Comparison of ENCODE assay signal across 9 cellular contexts in the genomic region with DNA sequence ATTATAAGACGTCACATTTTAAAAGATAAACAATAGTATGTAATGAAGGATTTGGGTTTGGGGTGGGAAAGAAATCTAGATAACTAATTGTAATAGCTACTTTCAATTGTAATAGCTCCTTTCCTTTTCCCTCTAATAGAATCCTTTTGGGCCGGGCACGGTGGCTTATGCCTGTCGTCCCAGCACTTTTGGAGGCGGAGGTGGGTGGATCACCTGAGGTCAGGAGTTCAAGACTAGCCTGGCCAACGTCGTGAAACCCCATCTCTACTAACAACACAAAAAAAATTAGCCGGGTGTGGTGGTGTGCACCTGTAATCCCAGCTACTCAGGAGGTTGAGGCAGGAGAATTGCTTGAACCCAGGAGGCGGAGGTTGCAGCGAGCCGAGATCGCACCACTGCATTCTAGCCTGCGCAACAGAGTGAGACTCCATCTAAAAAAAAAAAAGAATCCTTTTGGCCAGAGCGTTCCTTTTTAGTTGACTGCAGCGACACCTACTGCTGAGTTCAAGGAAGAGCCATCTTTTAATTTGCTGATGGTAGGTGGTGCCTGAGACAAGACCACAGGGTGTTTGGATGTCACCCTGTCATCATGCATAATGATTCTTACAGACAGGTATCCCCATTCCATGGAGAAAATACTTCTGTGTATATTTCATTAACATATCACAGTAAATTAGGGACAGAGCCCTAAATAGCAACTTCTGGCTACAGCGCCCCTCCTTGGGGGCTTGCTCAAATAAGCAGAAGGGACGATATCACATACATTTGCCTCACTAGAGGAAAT.
DNase-seq lines count a peak whose midpoint lies in the region; ATAC-seq, FAIRE-seq and TF ChIP-seq lines count a peak whose summit lies in the region.
"Had no signal": no experiment of that assay in that cellular context is flagged by ENCODE, and none has a peak within 500 bp of the region (broad histone marks: within the 10 kb centered on the region; RNA-seq: fewer than 3 reads in every experiment).

No MANE protein-coding gene starts in this region.

- no peak overlapping the region for H3K27ac Mint-ChIP-seq in GM23338

- no peak overlapping the region for H3K27ac ChIP-seq in GM23338 (ENCODE audit: low read depth)

- H3K4me2 ChIP-seq in GM23338, result no peak overlapping the region

- H3K36me3 Mint-ChIP-seq in GM23338 (ENCODE audit: low read depth), result no peaks in the 10 kb centered on the region

- no peaks in the 10 kb centered on the region for H3K79me2 ChIP-seq in GM23338 (replicated peaks; ENCODE audit: insufficient read depth)

- H3K4me1 Mint-ChIP-seq in GM23338, result no peaks in the 10 kb centered on the region; the same call in 1 of the 3 replicates

- DNase-seq in ELR (ENCODE audit: low read depth) (peak; percentile 76), GM23338 (ENCODE audit: low spot score) (peak; percentile 83), LoVo (ENCODE audit: low spot score) (peak; percentile 71), RCC 7860 (ENCODE audit: low spot score) (peak; percentile 48), anterior cingulate cortex (lab: John Stamatoyannopoulos, UW) (peak in 32 of 58 donors; percentile 1 to 57 (median 10)), hippocampal formation (lab: John Stamatoyannopoulos, UW) (peak; percentile 8 to 59), skeletal muscle cell (ENCODE audit: low read depth) (peak; percentile 15)

- no peaks in the 10 kb centered on the region for H3K27me3 Mint-ChIP-seq in GM23338 (ENCODE audit: insufficient read depth, low read depth, poor library complexity)

- no peaks in the 10 kb centered on the region for H3F3A ChIP-seq in GM23338 (replicated peaks; ENCODE audit: low read depth)

- H3K4me1 ChIP-seq in GM23338 (ENCODE audit: insufficient read depth), result no peaks in the 10 kb centered on the region

- H3K36me3 ChIP-seq in GM23338 (ENCODE audit: insufficient read depth), result no peaks in the 10 kb centered on the region

- no peaks in the 10 kb centered on the region for H4K20me1 ChIP-seq in GM23338 (replicated peaks; ENCODE audit: insufficient read depth)

- ATAC-seq in GM23338, result peak; percentile 90
- ATAC-seq in HG03520 (IDR thresholded peaks at IDR 0.05; ENCODE audit: unreplicated experiment), result no peak

- peak; percentile 22 for FAIRE-seq in RCC 7860 (lab: Jason Lieb, UNC)
- FAIRE-seq: endometrium had no signal

- peaks cover 5% of the 10 kb centered on the region; the same call in 1 of the 2 replicates for H3K9me2 ChIP-seq in GM23338 (ENCODE audit: insufficient read depth)

- no peak overlapping the region for H2AFZ ChIP-seq in GM23338

- H3K4me3 Mint-ChIP-seq in GM23338, result no peak overlapping the region

- TF ChIP-seq CTCF in GM23338 (conservative IDR thresholded peaks at IDR 0.05; ENCODE audit: low read depth in 2 of 2), result peak; percentile 86 to 89

- H3K27me3 ChIP-seq in GM23338 (ENCODE audit: insufficient read depth), result no peaks in the 10 kb centered on the region

- H3K9me3 Mint-ChIP-seq in GM23338, result no peaks in the 10 kb centered on the region

- H3K4me3 ChIP-seq in GM23338 (no peak overlapping the region), skeletal muscle cell (ENCODE audit: low read depth, low read length) (no peak overlapping the region)

TF ChIP-seq in GM23338, 12 proteins besides CTCF, POLR2A, EP300 and RAD21 (continues in another document):
- no peak for TF ChIP-seq JUNB (IDR thresholded peaks at IDR 0.05; ENCODE audit: unreplicated experiment)
- TF ChIP-seq ZNF331 (CRISPR knock-in tag; IDR thresholded peaks at IDR 0.05; ENCODE audit: low read depth), result no peak
- TF ChIP-seq, protein P1, sequence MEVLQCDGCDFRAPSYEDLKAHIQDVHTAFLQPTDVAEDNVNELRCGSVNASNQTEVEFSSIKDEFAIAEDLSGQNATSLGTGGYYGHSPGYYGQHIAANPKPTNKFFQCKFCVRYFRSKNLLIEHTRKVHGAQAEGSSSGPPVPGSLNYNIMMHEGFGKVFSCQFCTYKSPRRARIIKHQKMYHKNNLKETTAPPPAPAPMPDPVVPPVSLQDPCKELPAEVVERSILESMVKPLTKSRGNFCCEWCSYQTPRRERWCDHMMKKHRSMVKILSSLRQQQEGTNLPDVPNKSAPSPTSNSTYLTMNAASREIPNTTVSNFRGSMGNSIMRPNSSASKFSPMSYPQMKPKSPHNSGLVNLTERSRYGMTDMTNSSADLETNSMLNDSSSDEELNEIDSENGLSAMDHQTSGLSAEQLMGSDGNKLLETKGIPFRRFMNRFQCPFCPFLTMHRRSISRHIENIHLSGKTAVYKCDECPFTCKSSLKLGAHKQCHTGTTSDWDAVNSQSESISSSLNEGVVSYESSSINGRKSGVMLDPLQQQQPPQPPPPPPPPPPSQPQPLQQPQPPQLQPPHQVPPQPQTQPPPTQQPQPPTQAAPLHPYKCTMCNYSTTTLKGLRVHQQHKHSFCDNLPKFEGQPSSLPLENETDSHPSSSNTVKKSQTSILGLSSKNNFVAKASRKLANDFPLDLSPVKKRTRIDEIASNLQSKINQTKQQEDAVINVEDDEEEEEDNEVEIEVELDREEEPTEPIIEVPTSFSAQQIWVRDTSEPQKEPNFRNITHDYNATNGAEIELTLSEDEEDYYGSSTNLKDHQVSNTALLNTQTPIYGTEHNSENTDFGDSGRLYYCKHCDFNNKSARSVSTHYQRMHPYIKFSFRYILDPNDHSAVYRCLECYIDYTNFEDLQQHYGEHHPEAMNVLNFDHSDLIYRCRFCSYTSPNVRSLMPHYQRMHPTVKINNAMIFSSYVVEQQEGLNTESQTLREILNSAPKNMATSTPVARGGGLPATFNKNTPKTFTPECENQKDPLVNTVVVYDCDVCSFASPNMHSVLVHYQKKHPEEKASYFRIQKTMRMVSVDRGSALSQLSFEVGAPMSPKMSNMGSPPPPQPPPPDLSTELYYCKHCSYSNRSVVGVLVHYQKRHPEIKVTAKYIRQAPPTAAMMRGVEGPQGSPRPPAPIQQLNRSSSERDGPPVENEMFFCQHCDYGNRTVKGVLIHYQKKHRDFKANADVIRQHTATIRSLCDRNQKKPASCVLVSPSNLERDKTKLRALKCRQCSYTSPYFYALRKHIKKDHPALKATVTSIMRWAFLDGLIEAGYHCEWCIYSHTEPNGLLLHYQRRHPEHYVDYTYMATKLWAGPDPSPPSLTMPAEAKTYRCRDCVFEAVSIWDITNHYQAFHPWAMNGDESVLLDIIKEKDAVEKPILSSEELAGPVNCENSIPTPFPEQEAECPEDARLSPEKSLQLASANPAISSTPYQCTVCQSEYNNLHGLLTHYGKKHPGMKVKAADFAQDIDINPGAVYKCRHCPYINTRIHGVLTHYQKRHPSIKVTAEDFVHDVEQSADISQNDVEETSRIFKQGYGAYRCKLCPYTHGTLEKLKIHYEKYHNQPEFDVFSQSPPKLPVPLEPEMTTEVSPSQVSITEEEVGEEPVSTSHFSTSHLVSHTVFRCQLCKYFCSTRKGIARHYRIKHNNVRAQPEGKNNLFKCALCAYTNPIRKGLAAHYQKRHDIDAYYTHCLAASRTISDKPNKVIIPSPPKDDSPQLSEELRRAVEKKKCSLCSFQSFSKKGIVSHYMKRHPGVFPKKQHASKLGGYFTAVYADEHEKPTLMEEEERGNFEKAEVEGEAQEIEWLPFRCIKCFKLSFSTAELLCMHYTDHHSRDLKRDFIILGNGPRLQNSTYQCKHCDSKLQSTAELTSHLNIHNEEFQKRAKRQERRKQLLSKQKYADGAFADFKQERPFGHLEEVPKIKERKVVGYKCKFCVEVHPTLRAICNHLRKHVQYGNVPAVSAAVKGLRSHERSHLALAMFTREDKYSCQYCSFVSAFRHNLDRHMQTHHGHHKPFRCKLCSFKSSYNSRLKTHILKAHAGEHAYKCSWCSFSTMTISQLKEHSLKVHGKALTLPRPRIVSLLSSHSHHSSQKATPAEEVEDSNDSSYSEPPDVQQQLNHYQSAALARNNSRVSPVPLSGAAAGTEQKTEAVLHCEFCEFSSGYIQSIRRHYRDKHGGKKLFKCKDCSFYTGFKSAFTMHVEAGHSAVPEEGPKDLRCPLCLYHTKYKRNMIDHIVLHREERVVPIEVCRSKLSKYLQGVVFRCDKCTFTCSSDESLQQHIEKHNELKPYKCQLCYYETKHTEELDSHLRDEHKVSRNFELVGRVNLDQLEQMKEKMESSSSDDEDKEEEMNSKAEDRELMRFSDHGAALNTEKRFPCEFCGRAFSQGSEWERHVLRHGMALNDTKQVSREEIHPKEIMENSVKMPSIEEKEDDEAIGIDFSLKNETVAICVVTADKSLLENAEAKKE (CRISPR knock-in tag; IDR thresholded peaks at IDR 0.05), result no peak
- no peak for TF ChIP-seq EZH2 (IDR thresholded peaks at IDR 0.05; ENCODE audit: low read depth, unreplicated experiment)
- TF ChIP-seq STAT1 (IDR thresholded peaks at IDR 0.05; ENCODE audit: unreplicated experiment), result no peak
- no peak for TF ChIP-seq CREB1 (CRISPR knock-in tag; IDR thresholded peaks at IDR 0.05; ENCODE audit: low read depth)
- TF ChIP-seq POLR2AphosphoS5 (IDR thresholded peaks at IDR 0.05; ENCODE audit: low read depth), result no peak
- no peak for TF ChIP-seq ZNF114 (CRISPR knock-in tag; IDR thresholded peaks at IDR 0.05)
- TF ChIP-seq EZH2phosphoT487 (IDR thresholded peaks at IDR 0.05; ENCODE audit: unreplicated experiment), result no peak
- TF ChIP-seq NANOG (IDR thresholded peaks at IDR 0.05; ENCODE audit: borderline replicate concordance), result no peak
- TF ChIP-seq, protein P2, sequence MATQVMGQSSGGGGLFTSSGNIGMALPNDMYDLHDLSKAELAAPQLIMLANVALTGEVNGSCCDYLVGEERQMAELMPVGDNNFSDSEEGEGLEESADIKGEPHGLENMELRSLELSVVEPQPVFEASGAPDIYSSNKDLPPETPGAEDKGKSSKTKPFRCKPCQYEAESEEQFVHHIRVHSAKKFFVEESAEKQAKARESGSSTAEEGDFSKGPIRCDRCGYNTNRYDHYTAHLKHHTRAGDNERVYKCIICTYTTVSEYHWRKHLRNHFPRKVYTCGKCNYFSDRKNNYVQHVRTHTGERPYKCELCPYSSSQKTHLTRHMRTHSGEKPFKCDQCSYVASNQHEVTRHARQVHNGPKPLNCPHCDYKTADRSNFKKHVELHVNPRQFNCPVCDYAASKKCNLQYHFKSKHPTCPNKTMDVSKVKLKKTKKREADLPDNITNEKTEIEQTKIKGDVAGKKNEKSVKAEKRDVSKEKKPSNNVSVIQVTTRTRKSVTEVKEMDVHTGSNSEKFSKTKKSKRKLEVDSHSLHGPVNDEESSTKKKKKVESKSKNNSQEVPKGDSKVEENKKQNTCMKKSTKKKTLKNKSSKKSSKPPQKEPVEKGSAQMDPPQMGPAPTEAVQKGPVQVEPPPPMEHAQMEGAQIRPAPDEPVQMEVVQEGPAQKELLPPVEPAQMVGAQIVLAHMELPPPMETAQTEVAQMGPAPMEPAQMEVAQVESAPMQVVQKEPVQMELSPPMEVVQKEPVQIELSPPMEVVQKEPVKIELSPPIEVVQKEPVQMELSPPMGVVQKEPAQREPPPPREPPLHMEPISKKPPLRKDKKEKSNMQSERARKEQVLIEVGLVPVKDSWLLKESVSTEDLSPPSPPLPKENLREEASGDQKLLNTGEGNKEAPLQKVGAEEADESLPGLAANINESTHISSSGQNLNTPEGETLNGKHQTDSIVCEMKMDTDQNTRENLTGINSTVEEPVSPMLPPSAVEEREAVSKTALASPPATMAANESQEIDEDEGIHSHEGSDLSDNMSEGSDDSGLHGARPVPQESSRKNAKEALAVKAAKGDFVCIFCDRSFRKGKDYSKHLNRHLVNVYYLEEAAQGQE (IDR thresholded peaks at IDR 0.05; ENCODE audit: unreplicated experiment), result no peak

Comparison
In these comparisons a context has a peak if more than half of its experiments do, and no peak if none do; other contexts are left out.
1. DNase-seq: peak in every context shown above with its lines; median percentile 83 in GM23338; 76 in ELR; 71 in LoVo; 48 in RCC 7860; 34 in hippocampal formation; 15 in skeletal muscle cell; 10 in anterior cingulate cortex.